ENCODE assay signal across 9 cellular contexts in genomic region chr5:72246954-72247442, GRCh38.
A peak's percentile ranks its signal among the peaks of the same experiment; 100 is the strongest.
DNase-seq lines count a peak whose midpoint lies in the region; ATAC-seq and TF ChIP-seq lines count a peak whose summit lies in the region.
"Had no signal": no experiment of that assay in that cellular context is flagged by ENCODE, and none has a peak within 500 bp of the region (broad histone marks: within the 10 kb centered on the region; RNA-seq: fewer than 3 reads in every experiment).

No MANE protein-coding gene starts in this region.

- H3K79me2 ChIP-seq in HCT116 (ENCODE audit: insufficient read depth, low read length) = peaks cover 60% of the 10 kb centered on the region

- peak overlapping the region; percentile 71; the same call in 1 of the 2 replicates for H3K27ac ChIP-seq in HCT116 (ENCODE audit: low read depth, low read length)

- DNase-seq in HCT116 (ENCODE audit: low read depth, low spot score) (no peak), fibroblast of peridontal ligament (ENCODE audit: extremely low read depth) (peak; percentile 60), sciatic nerve (ENCODE audit: low spot score) (no peak), AG08395 (ENCODE audit: low spot score) (no peak), Ammon's horn (ENCODE audit: low spot score) (no peak), activated gamma-delta T cell treated with Interleukin-2 at 50 U/mL for 16 hours (no peak)

- H3K27me3 ChIP-seq in HCT116 (ENCODE audit: insufficient read depth, low read length) = no peaks in the 10 kb centered on the region

- H4K20me1 ChIP-seq in HCT116 (ENCODE audit: insufficient read depth) = peaks cover 10% of the 10 kb centered on the region; the same call in 1 of the 2 replicates

- H3K4me3 ChIP-seq in HCT116 (replicated peaks in 1 of 2; ENCODE audit: low read depth in 1 of 2, low read length in 2 of 2) = no peak overlapping the region
- H3K4me3 ChIP-seq: skin epidermis had no signal

- RAD21 ChIA-PET in HCT116 (lab: Charles Lee; ENCODE audit: low non-redundant PET in 1 of 2, low total read pairs in 2 of 2, uncharacterized antibody in 2 of 2, unreplicated experiment in 2 of 2) = no interaction called here

- TF ChIP-seq RAD21 in HCT116 (IDR thresholded peaks at IDR 0.05; ENCODE audit: low read depth) = no peak

- H3K9me2 ChIP-seq in HCT116 (ENCODE audit: insufficient read depth) = no peaks in the 10 kb centered on the region

- H3K36me3 ChIP-seq in HCT116 (ENCODE audit: control insufficient read depth in 1 of 2, insufficient read depth in 2 of 2, low read length in 2 of 2) = no peaks in the 10 kb centered on the region

- peaks cover 34 to 51% of the 10 kb centered on the region in 2 experiments for H3K4me1 ChIP-seq in HCT116 (ENCODE audit: control insufficient read depth in 1 of 2, insufficient read depth in 2 of 2, low read length in 2 of 2)

- H2AFZ ChIP-seq in HCT116 (ENCODE audit: low read depth, low read length, poor library complexity, severe bottlenecking) = no peak overlapping the region

- CTCF ChIA-PET in HCT116 (lab: Charles Lee) = no interaction called here

- no peak overlapping the region; the same call in 1 of the 2 replicates for H3K4me2 ChIP-seq in HCT116 (ENCODE audit: low read length)

- no peaks in the 10 kb centered on the region for H3K9me3 ChIP-seq in HCT116 (ENCODE audit: control insufficient read depth in 1 of 2, insufficient read depth in 1 of 2, low read depth in 1 of 2, low read length in 2 of 2)

- no peak for ATAC-seq in HCT116
- ATAC-seq in SK-N-SH treated with all-trans-retinoic acid at 6 μM for 48 hours = peak; percentile 5; the same call in 2 of the 3 replicates
- peak; percentile 11 for ATAC-seq in sciatic nerve
- no peak for ATAC-seq in HG03175 (IDR thresholded peaks at IDR 0.05; ENCODE audit: unreplicated experiment)

- intact Hi-C loops in HCT116 (cut with micrococcal nuclease) (loop anchor here (5.0 kb wide), 2 partner anchors 110 to 465 kb away; no protein-coding TSS in a partner anchor), sciatic nerve (cut with DNase I) (no loop called here)

- BruUV-seq in HCT116 (replicated peaks; lab: Mats Ljungman, UMichigan) = no TSS peak

- no peak for TF ChIP-seq CTCF in HCT116 (IDR thresholded peaks at IDR 0.05 in 2 of 3, conservative IDR thresholded peaks at IDR 0.05 in 1 of 3; ENCODE audit: borderline replicate concordance in 1 of 3, insufficient read depth in 1 of 3, low read depth in 2 of 3, low read length in 2 of 3)

- 0 out of 2 replicates have a peak overlapping the region, but pooled peaks have one; percentile 4 for H3K9ac ChIP-seq in HCT116 (ENCODE audit: low read length)

- TF ChIP-seq POLR2A in HCT116 (IDR thresholded peaks at IDR 0.05; ENCODE audit: borderline replicate concordance, extremely low read depth, insufficient read depth, insufficient read length) = no peak

- POLR2A ChIA-PET in HCT116 (lab: Charles Lee) = interaction anchor here (1.6 to 1.8 kb wide), 2 partner anchors 13 to 73 kb away, joined by 5 to 7 read pairs; partner anchors contain the start of genes MRPS27 and PTCD2

TF ChIP-seq in HCT116, 20 proteins besides CTCF, POLR2A, EP300 and RAD21:
- TF ChIP-seq SRF (IDR thresholded peaks at IDR 0.05; ENCODE audit: low read depth) = no peak
- no peak for TF ChIP-seq ZBTB33 (IDR thresholded peaks at IDR 0.05; ENCODE audit: extremely low read depth, insufficient replicate concordance, low read length)
- no peak for TF ChIP-seq SIN3A (IDR thresholded peaks at IDR 0.05; ENCODE audit: low read depth)
- TF ChIP-seq YY1 (IDR thresholded peaks at IDR 0.05; ENCODE audit: extremely low read depth, insufficient replicate concordance, low read depth, low read length) = no peak
- no peak for TF ChIP-seq CBX3 (IDR thresholded peaks at IDR 0.05; ENCODE audit: low read depth)
- TF ChIP-seq TCF7L2 (IDR thresholded peaks at IDR 0.05; ENCODE audit: borderline replicate concordance, extremely low read depth, insufficient read depth, insufficient read length) = no peak

TF ChIP-seq in SK-N-SH treated with all-trans-retinoic acid at 6 μM for 48 hours, 23 proteins besides CTCF, POLR2A, EP300 and RAD21:
- TF ChIP-seq ISL1 (CRISPR knock-in tag; IDR thresholded peaks at IDR 0.05) = peak; percentile 75
- TF ChIP-seq TCF4 (CRISPR knock-in tag; IDR thresholded peaks at IDR 0.05; ENCODE audit: borderline replicate concordance) = peak; percentile 60; the same call in 1 of the 2 replicates
- no peak for TF ChIP-seq ARNTL (CRISPR knock-in tag; IDR thresholded peaks at IDR 0.05; ENCODE audit: borderline replicate concordance, low read depth)

Comparison
In these comparisons a context has a peak if more than half of its experiments do, and no peak if none do; other contexts are left out.
1. ATAC-seq: peak in SK-N-SH treated with all-trans-retinoic acid at 6 μM for 48 hours (single experiment) and sciatic nerve (single experiment); none in HCT116 (single experiment) and HG03175 (single experiment).